24 cellular contexts compared by ENCODE assay signal in genomic region chr14:103073367-103073875, GRCh38. TPM values are rescaled to one million over a fixed set of nuclear protein-coding genes. Genes with fewer than 3 reads are reported as not detected.
DNase-seq lines count a peak whose midpoint lies in the region; FAIRE-seq and TF ChIP-seq lines count a peak whose summit lies in the region.
"Had no signal": no experiment of that assay in that cellular context is flagged by ENCODE, and none has a peak within 500 bp of the region (broad histone marks: within the 10 kb centered on the region; RNA-seq: fewer than 3 reads in every experiment).

No MANE protein-coding gene starts in this region.

- 83 to 92% (median 88%) methylated on average over 4 to 14 of the region's 14 CpGs for WGBS in spleen, 5 donors

- peak; percentile 51 for FAIRE-seq in RCC 7860 (lab: Jason Lieb, UNC)
- FAIRE-seq: colon had no signal

- TF ChIP-seq POLR2A in spleen (IDR thresholded peaks at IDR 0.05) = no peak

- peaks cover 0 to 38% (median 0%) of the 10 kb centered on the region in 7 donors for H3K27me3 ChIP-seq in spleen (replicated peaks in 1 of 7)
- no peaks in the 10 kb centered on the region for H3K27me3 ChIP-seq in WERI-Rb-1 (ENCODE audit: insufficient read depth, low read depth, severe bottlenecking)

- H3K27ac ChIP-seq in spleen (no peak overlapping the region), WERI-Rb-1 (no peak overlapping the region)
- H3K27ac ChIP-seq: foreskin keratinocyte, prostate gland, tibial artery had no signal

- H3K9me3 ChIP-seq in spleen = no peaks in the 10 kb centered on the region
- no peaks in the 10 kb centered on the region for H3K9me3 ChIP-seq in WERI-Rb-1 (ENCODE audit: severe bottlenecking)
- H3K9me3 ChIP-seq: HAP-1, prostate gland, tibial artery had no signal

- peaks cover 7 to 65% (median 42%) of the 10 kb centered on the region in 6 donors for H3K4me1 ChIP-seq in spleen
- H3K4me1 ChIP-seq: foreskin keratinocyte had no signal

- H3K36me3 ChIP-seq in spleen (no peaks in the 10 kb centered on the region), WERI-Rb-1 (no peaks in the 10 kb centered on the region)
- H3K36me3 ChIP-seq: HAP-1, prostate gland, tibial artery had no signal

- H3K4me3 ChIP-seq in spleen (no peak overlapping the region), WERI-Rb-1 (ENCODE audit: low read depth, low read length) (no peak overlapping the region)
- H3K4me3 ChIP-seq: HAP-1, prostate gland, tibial artery had no signal

- DNase-seq in NOMO-1 treated with DMSO at 0.1 percent for 48 hours (lab: John Stamatoyannopoulos, UW; ENCODE audit: unreplicated experiment) (peak; percentile 3), NOMO-1 (lab: John Stamatoyannopoulos, UW; ENCODE audit: unreplicated experiment in 2 of 2) (no peak), RCC 7860 (ENCODE audit: low spot score) (peak; percentile 83), kidney glomerular epithelial cell (lab: John Stamatoyannopoulos, UW) (peak; percentile 96), spleen (peak; percentile 69), WERI-Rb-1 (no peak), NCI-H526 treated with DMSO at 0.1 percent for 48 hours (lab: John Stamatoyannopoulos, UW) (no peak), NCI-H510A (lab: John Stamatoyannopoulos, UW) (no peak)
- DNase-seq: activated CD4-positive, alpha-beta T cell treated with anti-CD3 and anti-CD28 coated beads for 4 hours; CD4-positive, CD25-positive, alpha-beta regulatory T cell; foreskin keratinocyte; naive B cell; NCI-H146; NCI-H345; stimulated activated CD4-positive, alpha-beta T cell treated with anti-CD3 and anti-CD28 coated beads, Interleukin-12 subunit alpha, Interleukin-12 subunit beta, amount 100 ng/mL, for 4 hours; T1000; tibial artery had no signal

- TF ChIP-seq CTCF in spleen (IDR thresholded peaks at IDR 0.05 in 8 of 11, conservative IDR thresholded peaks at IDR 0.05 in 3 of 11) (no peak), WERI-Rb-1 (IDR thresholded peaks at IDR 0.05; ENCODE audit: low read depth, low read length) (no peak)

- intact Hi-C loops in spleen (cut with DNase I; ENCODE audit: low total_unique reads) = loop anchor here (10.0 kb wide), 1 partner anchor 221 kb away; no protein-coding TSS in a partner anchor

RNA-seq across cellular contexts. Expression of gene LBHD2, which starts 10.6 kb away (rescaled TPM):
- not detected for total RNA-seq in spleen
- polyA plus RNA-seq in spleen = under 1 TPM in 2 of 3 donors, not detected in 1; 0.52 to 0.55 TPM
- total RNA-seq: CD4-positive, CD25-positive, alpha-beta regulatory T cell; Daoy; foreskin keratinocyte; HT1080; lower leg skin; SK-MEL-5 had no signal
- polyA plus RNA-seq: CD4-positive, CD25-positive, alpha-beta regulatory T cell; foreskin keratinocyte had no signal

RNA-seq across cellular contexts. Expression of gene CDC42BPB, which starts 16.1 kb away (rescaled TPM):
- total RNA-seq in spleen = 10 to 100 TPM; 40.2 to 94.5 (median 79.6) TPM
- polyA plus RNA-seq in spleen = 10 to 100 TPM in 2 of 3 donors, 1 to 10 TPM in 1; 6.4 to 22.6 (median 10.1) TPM

RNA-seq across cellular contexts. Expression of gene EXOC3L4, which starts 21.1 kb away (rescaled TPM):
- total RNA-seq in spleen = 10 to 100 TPM in 4 of 7 donors, 1 to 10 TPM in 3; 2.0 to 30.0 (median 10.5) TPM
- 10 to 100 TPM; 18.5 to 39.2 (median 25.4) TPM for polyA plus RNA-seq in spleen
- total RNA-seq: CD4-positive, CD25-positive, alpha-beta regulatory T cell; foreskin keratinocyte; HT1080; SK-MEL-5 had no signal
- polyA plus RNA-seq: CD4-positive, CD25-positive, alpha-beta regulatory T cell; foreskin keratinocyte had no signal

RNA-seq across cellular contexts. Expression of gene TNFAIP2, which starts 49.8 kb away (rescaled TPM):
- total RNA-seq in spleen = 100 to 1,000 TPM; 147 to 297 (median 261) TPM
- polyA plus RNA-seq in spleen = 100 to 1,000 TPM in 2 of 3 donors, 10 to 100 TPM in 1; 90.2 to 410 (median 391) TPM
- total RNA-seq: SK-MEL-5 had no signal
- polyA plus RNA-seq: CD4-positive, CD25-positive, alpha-beta regulatory T cell had no signal

Comparison
In these comparisons a context has a peak if more than half of its experiments do, and no peak if none do; other contexts are left out.
1. DNase-seq: peak in NOMO-1 treated with DMSO at 0.1 percent for 48 hours (single experiment), RCC 7860 (single experiment), kidney glomerular epithelial cell (single experiment) and spleen (single experiment); none in NOMO-1 (0 of 2), WERI-Rb-1 (single experiment), NCI-H526 treated with DMSO at 0.1 percent for 48 hours (single experiment) and NCI-H510A (single experiment).